Comparison of ENCODE assay signal across 15 cellular contexts in the genomic region with DNA sequence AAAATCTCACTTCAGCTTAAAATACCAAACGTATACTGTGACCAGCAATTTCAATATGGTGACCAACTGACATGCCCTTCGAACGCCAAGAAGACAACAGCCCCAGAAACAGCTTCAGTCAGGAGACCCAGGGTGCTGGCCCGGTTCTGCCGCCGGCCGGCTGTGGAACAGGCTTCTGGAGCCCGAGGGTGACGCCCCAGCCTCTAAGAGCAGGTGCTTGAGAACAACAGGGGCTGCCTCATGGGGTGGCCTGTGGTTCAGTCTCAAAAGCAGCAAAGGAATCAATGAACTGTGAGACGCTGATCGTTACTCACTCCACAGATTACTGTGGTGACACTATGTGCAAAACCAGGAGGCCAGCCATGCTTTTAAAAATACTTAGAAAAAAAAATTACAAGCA. TPM values are rescaled to one million over a fixed set of nuclear protein-coding genes. Genes with fewer than 3 reads are reported as not detected.
DNase-seq lines count a peak whose midpoint lies in the region; ATAC-seq and TF ChIP-seq lines count a peak whose summit lies in the region.
"Had no signal": no experiment of that assay in that cellular context is flagged by ENCODE, and none has a peak within 500 bp of the region (broad histone marks: within the 10 kb centered on the region; RNA-seq: fewer than 3 reads in every experiment).

No MANE protein-coding gene starts in this region.

- H3K4me3 Mint-ChIP-seq in T-helper 17 cell: no peak overlapping the region
- no peak overlapping the region for H3K4me3 Mint-ChIP-seq in endothelial cell (ENCODE audit: unreplicated experiment)
- H3K4me3 Mint-ChIP-seq: dendritic cell treated with granulocyte-macrophage colony-stimulating factor and Interleukin-4, amounts not matched to agents 40 ng/mL and 50 ng/mL, for 4 days; immature natural killer cell had no signal

- peak overlapping the region; percentile 63 for H3K27ac ChIP-seq in DOHH2 (ENCODE audit: low read depth, low read length)
- H3K27ac ChIP-seq: KMS-11 had no signal

- no peaks in the 10 kb centered on the region for H3K9me2 ChIP-seq in DOHH2 (replicated peaks; ENCODE audit: control insufficient read depth, low read length)

- peaks cover 55% of the 10 kb centered on the region for H3K79me2 ChIP-seq in DOHH2 (ENCODE audit: control insufficient read depth, low read length)

- H3K9me3 ChIP-seq in DOHH2 (ENCODE audit: control insufficient read depth, insufficient read depth, low read length) (no peaks in the 10 kb centered on the region), T-helper 17 cell (ENCODE audit: control insufficient read depth, low read length, poor library complexity, severe bottlenecking) (no peaks in the 10 kb centered on the region)

- DNase-seq in GM19238 (ENCODE audit: insufficient read length, low spot score) (peak; percentile 58), T-helper 17 cell (no peak), NCI-H2029 treated with DMSO at 0.1 percent for 48 hours (lab: John Stamatoyannopoulos, UW) (no peak), endothelial cell (ENCODE audit: low spot score) (no peak), lower leg skin (ENCODE audit: low spot score in 2 of 2) (no peak)
- no peak for DNase-seq in stimulated activated naive CD4-positive, alpha-beta T cell treated with Interleukin-2 at 50 U/mL for 16 hours (lab: John Stamatoyannopoulos, UW)
- DNase-seq: DND-41, immature natural killer cell, NCI-H2171 treated with DMSO at 0.1 percent for 48 hours, small intestine had no signal

- no peaks in the 10 kb centered on the region for H3K9me3 Mint-ChIP-seq in endothelial cell (ENCODE audit: unreplicated experiment)
- H3K9me3 Mint-ChIP-seq: dendritic cell treated with granulocyte-macrophage colony-stimulating factor and Interleukin-4, amounts not matched to agents 40 ng/mL and 50 ng/mL, for 4 days; immature natural killer cell had no signal

- no peaks in the 10 kb centered on the region for H3K27me3 Mint-ChIP-seq in T-helper 17 cell
- H3K27me3 Mint-ChIP-seq in endothelial cell (ENCODE audit: unreplicated experiment): peaks cover 19% of the 10 kb centered on the region

- ATAC-seq in HG02763 (IDR thresholded peaks at IDR 0.05; ENCODE audit: unreplicated experiment) (peak; percentile 38), T-helper 17 cell (no peak)

- no peak for TF ChIP-seq POLR2A in lower leg skin (IDR thresholded peaks at IDR 0.05)

- peaks cover 13% of the 10 kb centered on the region; the same call in 1 of the 2 replicates for H3F3A ChIP-seq in DOHH2 (ENCODE audit: control insufficient read depth, insufficient read depth)

- intact Hi-C loops in lower leg skin (cut with DNase I; ENCODE audit: low total_unique reads): no loop called here

- H3K27me3 ChIP-seq in DOHH2 (ENCODE audit: control insufficient read depth, low read length): no peaks in the 10 kb centered on the region

- H4K20me1 ChIP-seq in DOHH2 (ENCODE audit: control insufficient read depth, insufficient read depth, low read depth, low read length): no peaks in the 10 kb centered on the region

- peak overlapping the region; percentile 21 for H3K27ac Mint-ChIP-seq in T-helper 17 cell
- no peak overlapping the region for H3K27ac Mint-ChIP-seq in endothelial cell (ENCODE audit: unreplicated experiment)
- H3K27ac Mint-ChIP-seq: dendritic cell treated with granulocyte-macrophage colony-stimulating factor and Interleukin-4, amounts not matched to agents 40 ng/mL and 50 ng/mL, for 4 days had no signal

- peaks cover 46% of the 10 kb centered on the region for H3K4me1 ChIP-seq in DOHH2 (ENCODE audit: control insufficient read depth, low read length)

- H3K36me3 Mint-ChIP-seq in T-helper 17 cell (ENCODE audit: low read depth) (no peaks in the 10 kb centered on the region), endothelial cell (ENCODE audit: low read depth, unreplicated experiment) (no peaks in the 10 kb centered on the region)
- H3K36me3 Mint-ChIP-seq: immature natural killer cell had no signal

- 90 to 96% methylated on average over 11 of the region's 11 CpGs for whole genome bisulfite sequencing in lower leg skin, 2 donors

- TF ChIP-seq CTCF in DOHH2 (IDR thresholded peaks at IDR 0.05; ENCODE audit: low read depth, low read length, poor library complexity, severe bottlenecking): no peak
- TF ChIP-seq CTCF in endothelial cell (IDR thresholded peaks at IDR 0.05; ENCODE audit: unreplicated experiment): no peak
- no peak for TF ChIP-seq CTCF in lower leg skin (IDR thresholded peaks at IDR 0.05)

- H3K36me3 ChIP-seq in DOHH2 (ENCODE audit: control insufficient read depth, low read length): peaks cover 4% of the 10 kb centered on the region

- H3K4me3 ChIP-seq in DOHH2 (ENCODE audit: low read length) (peak overlapping the region; percentile 56), lower leg skin (ENCODE audit: low read depth, poor library complexity, severe bottlenecking) (no peak overlapping the region)

- peak overlapping the region; percentile 80 for H3K4me2 ChIP-seq in DOHH2 (ENCODE audit: low read length)
- H3K4me2 ChIP-seq: KMS-11 had no signal

- H3K4me1 Mint-ChIP-seq in T-helper 17 cell (peaks cover 19% of the 10 kb centered on the region), endothelial cell (ENCODE audit: unreplicated experiment) (peaks cover 8% of the 10 kb centered on the region)
- H3K4me1 Mint-ChIP-seq: immature natural killer cell had no signal

RNA-seq across cellular contexts. Expression of gene GPER1, which starts 17.3 kb away (rescaled TPM):
- under 1 TPM in 1 of 2 donors, not detected in 1; 0.25 TPM for total RNA-seq in T-helper 17 cell
- total RNA-seq in endothelial cell (ENCODE audit: unreplicated experiment): 0.72 TPM
- 1 to 10 TPM; 1.1 to 4.5 (median 3.1) TPM for total RNA-seq in lower leg skin
- total RNA-seq: activated CD8-positive, alpha-beta memory T cell treated with anti-CD3 and anti-CD28 coated beads for 36 hours had no signal

RNA-seq across cellular contexts. Expression of gene ZFAND2A, which starts 54.8 kb away (rescaled TPM):
- total RNA-seq in T-helper 17 cell (10 to 100 TPM; 73.6 to 87.8 TPM), endothelial cell (ENCODE audit: unreplicated experiment) (36.0 TPM), lower leg skin (10 to 100 TPM in 3 of 4 donors, 1 to 10 TPM in 1; 9.4 to 26.0 (median 22.8) TPM)
